In genomic region chr4:111847256-111848108, GRCh38 we compare ENCODE assay signal across 11 cellular contexts.
DNase-seq lines count a peak whose midpoint lies in the region; ATAC-seq, FAIRE-seq and TF ChIP-seq lines count a peak whose summit lies in the region.
"Had no signal": no experiment of that assay in that cellular context is flagged by ENCODE, and none has a peak within 500 bp of the region (broad histone marks: within the 10 kb centered on the region; RNA-seq: fewer than 3 reads in every experiment).

No MANE protein-coding gene starts in this region.

- DNase-seq in ELR (ENCODE audit: low read depth): peak; percentile 24
- DNase-seq in SK-N-DZ (ENCODE audit: low spot score): peak; percentile 70
- DNase-seq in kidney epithelial cell (ENCODE audit: low read depth): no peak
- DNase-seq in H54 (ENCODE audit: insufficient read length, low spot score): no peak
- DNase-seq in stimulated activated CD4-positive, alpha-beta T cell treated with anti-CD3 and anti-CD28 coated beads, Interleukin-2, amount 100 ng/mL, for 48 hours: no peak
- DNase-seq: caudate nucleus, SHP77 had no signal

- no peaks in the 10 kb centered on the region for H3K36me3 ChIP-seq in kidney epithelial cell (ENCODE audit: control insufficient read depth, insufficient read depth, low read length)

- no peak for TF ChIP-seq POLR2A in H54 (IDR thresholded peaks at IDR 0.05; ENCODE audit: low read depth, low read length)

- TF ChIP-seq CTCF in kidney epithelial cell (IDR thresholded peaks at IDR 0.05; ENCODE audit: insufficient read depth, low read length, poor library complexity, severe bottlenecking): peak; percentile 29

- no peaks in the 10 kb centered on the region for H3K27me3 ChIP-seq in kidney epithelial cell (ENCODE audit: control insufficient read depth, insufficient read depth, low read length)

- peak; percentile 58 for ATAC-seq in HG02884 (IDR thresholded peaks at IDR 0.05; ENCODE audit: unreplicated experiment)
- ATAC-seq in HG03135 (IDR thresholded peaks at IDR 0.05; ENCODE audit: unreplicated experiment): no peak
- ATAC-seq in GM19023 (IDR thresholded peaks at IDR 0.05; ENCODE audit: unreplicated experiment): no peak
- ATAC-seq: natural killer cell treated with Interleukin-12 subunit alpha and Interleukin-12 subunit beta and Interleukin-15 and Interleukin-18, amount 100 ng/mL, for 72 hours had no signal

- H3K4me3 ChIP-seq in kidney epithelial cell (ENCODE audit: low read depth, low read length): no peak overlapping the region

- FAIRE-seq in H54 (lab: Jason Lieb, UNC): no peak

Comparison
In these comparisons a context has a peak if more than half of its experiments do, and no peak if none do; other contexts are left out.
1. DNase-seq: peak in ELR (single experiment) and SK-N-DZ (single experiment); none in kidney epithelial cell (single experiment), H54 (single experiment) and stimulated activated CD4-positive, alpha-beta T cell treated with anti-CD3 and anti-CD28 coated beads, Interleukin-2, amount 100 ng/mL, for 48 hours (0 of 2).